Comparison of ENCODE assay signal across 1 cellular context in genomic region chr22:32528984-32529982, GRCh38.
TF ChIP-seq lines count a peak whose summit lies in the region.

No MANE protein-coding gene starts in this region.

TF ChIP-seq in HepG2, 621 proteins besides CTCF, POLR2A, EP300 and RAD21 (continued from another document and continues in another):
- no peak for TF ChIP-seq ZNF800 (CRISPR knock-in tag; IDR thresholded peaks at IDR 0.05)
- TF ChIP-seq MEIS1 (CRISPR knock-in tag; IDR thresholded peaks at IDR 0.05; ENCODE audit: borderline replicate concordance): peak; percentile 27; the same call in 1 of the 2 replicates
- peak; percentile 42; the same call in 1 of the 2 replicates for TF ChIP-seq ZNF629 (CRISPR knock-in tag; conservative IDR thresholded peaks at IDR 0.05)
- TF ChIP-seq ARID3A (IDR thresholded peaks at IDR 0.05; ENCODE audit: low read depth, low read length): no peak
- no peak for TF ChIP-seq NONO (IDR thresholded peaks at IDR 0.05)
- 0 out of 2 replicates have a peak, but pooled peaks have one; percentile 51 for TF ChIP-seq NONO (CRISPR knock-in tag; conservative IDR thresholded peaks at IDR 0.05)
- peak; percentile 71 for TF ChIP-seq SAP130 (CRISPR knock-in tag; IDR thresholded peaks at IDR 0.05; ENCODE audit: low read depth)
- TF ChIP-seq PITX1 (CRISPR knock-in tag; IDR thresholded peaks at IDR 0.05): peak; percentile 55; the same call in 1 of the 2 replicates
- TF ChIP-seq ZNF710 (CRISPR knock-in tag; IDR thresholded peaks at IDR 0.05; ENCODE audit: borderline replicate concordance): peak; percentile 79; the same call in 1 of the 2 replicates
- 0 out of 2 replicates have a peak, but pooled peaks have one; percentile 29 for TF ChIP-seq GABPB1 (CRISPR knock-in tag; IDR thresholded peaks at IDR 0.05)
- no peak for TF ChIP-seq ZNF101 (CRISPR knock-in tag; IDR thresholded peaks at IDR 0.05; ENCODE audit: borderline replicate concordance, low read depth)
- peak; percentile 65; the same call in 1 of the 2 replicates for TF ChIP-seq ZFP90 (CRISPR knock-in tag; IDR thresholded peaks at IDR 0.05; ENCODE audit: borderline replicate concordance)
- peak; percentile 84 for TF ChIP-seq NR2F6 (IDR thresholded peaks at IDR 0.05)
- peak; percentile 89 for TF ChIP-seq NR2F6 (CRISPR knock-in tag; IDR thresholded peaks at IDR 0.05)
- peak; percentile 72; the same call in 1 of the 2 replicates for TF ChIP-seq ZFX (CRISPR knock-in tag; IDR thresholded peaks at IDR 0.05; ENCODE audit: low read depth)
- TF ChIP-seq ZGPAT (CRISPR knock-in tag; IDR thresholded peaks at IDR 0.05): peak; percentile 57
- 0 out of 2 replicates have a peak, but pooled peaks have one; percentile 68 for TF ChIP-seq BRCA1 (CRISPR knock-in tag; IDR thresholded peaks at IDR 0.05)
- TF ChIP-seq ZBTB33 (CRISPR knock-in tag; IDR thresholded peaks at IDR 0.05): peak; percentile 61; the same call in 1 of the 2 replicates
- no peak for TF ChIP-seq CHD4 (IDR thresholded peaks at IDR 0.05; ENCODE audit: borderline replicate concordance, low read length)
- peak; percentile 55; the same call in 1 of the 2 replicates for TF ChIP-seq NCOA2 (CRISPR knock-in tag; IDR thresholded peaks at IDR 0.05)
- no peak for TF ChIP-seq SOX13 (IDR thresholded peaks at IDR 0.05)
- peak in 1 of 2 experiments; percentile 67; a peak in 2 of 4 replicates for TF ChIP-seq SOX13 (CRISPR knock-in tag; conservative IDR thresholded peaks at IDR 0.05 in 1 of 2, IDR thresholded peaks at IDR 0.05 in 1 of 2)
- peak; percentile 73; the same call in 1 of the 2 replicates for TF ChIP-seq NR2C2 (CRISPR knock-in tag; IDR thresholded peaks at IDR 0.05; ENCODE audit: borderline replicate concordance)
- TF ChIP-seq, protein P1, sequence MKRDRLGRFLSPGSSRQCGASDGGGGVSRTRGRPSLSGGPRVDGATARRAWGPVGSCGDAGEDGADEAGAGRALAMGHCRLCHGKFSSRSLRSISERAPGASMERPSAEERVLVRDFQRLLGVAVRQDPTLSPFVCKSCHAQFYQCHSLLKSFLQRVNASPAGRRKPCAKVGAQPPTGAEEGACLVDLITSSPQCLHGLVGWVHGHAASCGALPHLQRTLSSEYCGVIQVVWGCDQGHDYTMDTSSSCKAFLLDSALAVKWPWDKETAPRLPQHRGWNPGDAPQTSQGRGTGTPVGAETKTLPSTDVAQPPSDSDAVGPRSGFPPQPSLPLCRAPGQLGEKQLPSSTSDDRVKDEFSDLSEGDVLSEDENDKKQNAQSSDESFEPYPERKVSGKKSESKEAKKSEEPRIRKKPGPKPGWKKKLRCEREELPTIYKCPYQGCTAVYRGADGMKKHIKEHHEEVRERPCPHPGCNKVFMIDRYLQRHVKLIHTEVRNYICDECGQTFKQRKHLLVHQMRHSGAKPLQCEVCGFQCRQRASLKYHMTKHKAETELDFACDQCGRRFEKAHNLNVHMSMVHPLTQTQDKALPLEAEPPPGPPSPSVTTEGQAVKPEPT (CRISPR knock-in tag; IDR thresholded peaks at IDR 0.05; ENCODE audit: low read depth): 0 out of 2 replicates have a peak, but pooled peaks have one; percentile 70
- TF ChIP-seq GATAD2A (CRISPR knock-in tag; IDR thresholded peaks at IDR 0.05): peak; percentile 62
- TF ChIP-seq ZNF331 (CRISPR knock-in tag; IDR thresholded peaks at IDR 0.05): peak; percentile 39; the same call in 1 of the 2 replicates
- TF ChIP-seq MLX (CRISPR knock-in tag; IDR thresholded peaks at IDR 0.05): 0 out of 2 replicates have a peak, but pooled peaks have one; percentile 28
- TF ChIP-seq CREB1 (IDR thresholded peaks at IDR 0.05): peak; percentile 45; the same call in 1 of the 2 replicates
- no peak for TF ChIP-seq CREB1 (CRISPR knock-in tag; IDR thresholded peaks at IDR 0.05)
- TF ChIP-seq THRA (CRISPR knock-in tag; IDR thresholded peaks at IDR 0.05; ENCODE audit: borderline replicate concordance): peak; percentile 50; the same call in 1 of the 2 replicates
- peak; percentile 32; the same call in 1 of the 2 replicates for TF ChIP-seq SP5 (CRISPR knock-in tag; IDR thresholded peaks at IDR 0.05; ENCODE audit: borderline replicate concordance, low read depth)
- TF ChIP-seq FOXO1 (CRISPR knock-in tag; IDR thresholded peaks at IDR 0.05): peak; percentile 39; the same call in 1 of the 2 replicates
- no peak; the same call in 1 of the 2 replicates for TF ChIP-seq HNF4G (IDR thresholded peaks at IDR 0.05; ENCODE audit: borderline replicate concordance, low read depth, low read length)
- TF ChIP-seq HNF4G (CRISPR knock-in tag; IDR thresholded peaks at IDR 0.05; ENCODE audit: borderline replicate concordance, low read depth): peak; percentile 26; the same call in 1 of the 2 replicates
- TF ChIP-seq, protein P2, sequence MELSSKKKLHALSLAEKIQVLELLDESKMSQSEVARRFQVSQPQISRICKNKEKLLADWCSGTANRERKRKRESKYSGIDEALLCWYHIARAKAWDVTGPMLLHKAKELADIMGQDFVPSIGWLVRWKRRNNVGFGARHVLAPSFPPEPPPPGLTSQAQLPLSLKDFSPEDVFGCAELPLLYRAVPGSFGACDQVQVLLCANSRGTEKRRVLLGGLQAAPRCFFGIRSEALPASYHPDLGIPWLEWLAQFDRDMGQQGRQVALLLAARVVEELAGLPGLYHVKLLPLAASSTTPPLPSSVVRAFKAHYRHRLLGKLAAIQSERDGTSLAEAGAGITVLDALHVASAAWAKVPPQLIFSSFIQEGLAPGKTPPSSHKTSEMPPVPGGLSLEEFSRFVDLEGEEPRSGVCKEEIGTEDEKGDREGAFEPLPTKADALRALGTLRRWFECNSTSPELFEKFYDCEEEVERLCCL (CRISPR knock-in tag; IDR thresholded peaks at IDR 0.05; ENCODE audit: borderline replicate concordance): 0 out of 2 replicates have a peak, but pooled peaks have one; percentile 55
- 0 out of 2 replicates have a peak, but pooled peaks have one; percentile 6 for TF ChIP-seq ZNF724P (CRISPR knock-in tag; IDR thresholded peaks at IDR 0.05; ENCODE audit: borderline replicate concordance)
- 0 out of 2 replicates have a peak, but pooled peaks have one; percentile 31 for TF ChIP-seq ZNF616 (CRISPR knock-in tag; IDR thresholded peaks at IDR 0.05; ENCODE audit: low read depth)
- TF ChIP-seq ZNF124 (CRISPR knock-in tag; IDR thresholded peaks at IDR 0.05): peak; percentile 37; the same call in 1 of the 2 replicates
- TF ChIP-seq ZSCAN25 (CRISPR knock-in tag; IDR thresholded peaks at IDR 0.05): 0 out of 2 replicates have a peak, but pooled peaks have one; percentile 30
- TF ChIP-seq ZUFSP (CRISPR knock-in tag; IDR thresholded peaks at IDR 0.05; ENCODE audit: borderline replicate concordance): no peak
- TF ChIP-seq, protein P3, sequence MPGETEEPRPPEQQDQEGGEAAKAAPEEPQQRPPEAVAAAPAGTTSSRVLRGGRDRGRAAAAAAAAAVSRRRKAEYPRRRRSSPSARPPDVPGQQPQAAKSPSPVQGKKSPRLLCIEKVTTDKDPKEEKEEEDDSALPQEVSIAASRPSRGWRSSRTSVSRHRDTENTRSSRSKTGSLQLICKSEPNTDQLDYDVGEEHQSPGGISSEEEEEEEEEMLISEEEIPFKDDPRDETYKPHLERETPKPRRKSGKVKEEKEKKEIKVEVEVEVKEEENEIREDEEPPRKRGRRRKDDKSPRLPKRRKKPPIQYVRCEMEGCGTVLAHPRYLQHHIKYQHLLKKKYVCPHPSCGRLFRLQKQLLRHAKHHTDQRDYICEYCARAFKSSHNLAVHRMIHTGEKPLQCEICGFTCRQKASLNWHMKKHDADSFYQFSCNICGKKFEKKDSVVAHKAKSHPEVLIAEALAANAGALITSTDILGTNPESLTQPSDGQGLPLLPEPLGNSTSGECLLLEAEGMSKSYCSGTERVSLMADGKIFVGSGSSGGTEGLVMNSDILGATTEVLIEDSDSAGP (CRISPR knock-in tag; IDR thresholded peaks at IDR 0.05; ENCODE audit: borderline replicate concordance): peak; percentile 78; the same call in 1 of the 2 replicates
